1 cellular context compared by ENCODE assay signal in the genomic region with DNA sequence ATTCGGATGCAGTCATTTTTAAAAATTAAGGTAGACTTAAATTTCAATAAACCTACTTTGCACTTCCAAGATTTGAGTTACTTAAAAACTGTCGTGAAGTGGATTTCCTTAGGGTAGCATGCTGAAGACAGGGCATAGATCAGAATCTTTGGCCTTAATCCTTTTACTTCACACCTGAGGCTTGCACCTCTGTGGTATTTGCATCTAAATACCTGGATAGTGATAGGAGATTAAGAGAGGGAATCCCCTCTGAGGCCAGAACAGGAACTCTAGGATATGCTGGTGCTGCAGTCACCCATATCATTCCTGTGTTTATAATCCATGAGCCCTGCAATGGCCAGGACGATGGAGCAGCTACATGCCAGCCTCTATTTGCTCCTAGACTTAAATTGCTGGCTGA.
TF ChIP-seq lines count a peak whose summit lies in the region.

No MANE protein-coding gene starts in this region.

TF ChIP-seq in GM23338, 12 proteins besides CTCF, POLR2A, EP300 and RAD21 (continued from another document):
- TF ChIP-seq, protein P1, sequence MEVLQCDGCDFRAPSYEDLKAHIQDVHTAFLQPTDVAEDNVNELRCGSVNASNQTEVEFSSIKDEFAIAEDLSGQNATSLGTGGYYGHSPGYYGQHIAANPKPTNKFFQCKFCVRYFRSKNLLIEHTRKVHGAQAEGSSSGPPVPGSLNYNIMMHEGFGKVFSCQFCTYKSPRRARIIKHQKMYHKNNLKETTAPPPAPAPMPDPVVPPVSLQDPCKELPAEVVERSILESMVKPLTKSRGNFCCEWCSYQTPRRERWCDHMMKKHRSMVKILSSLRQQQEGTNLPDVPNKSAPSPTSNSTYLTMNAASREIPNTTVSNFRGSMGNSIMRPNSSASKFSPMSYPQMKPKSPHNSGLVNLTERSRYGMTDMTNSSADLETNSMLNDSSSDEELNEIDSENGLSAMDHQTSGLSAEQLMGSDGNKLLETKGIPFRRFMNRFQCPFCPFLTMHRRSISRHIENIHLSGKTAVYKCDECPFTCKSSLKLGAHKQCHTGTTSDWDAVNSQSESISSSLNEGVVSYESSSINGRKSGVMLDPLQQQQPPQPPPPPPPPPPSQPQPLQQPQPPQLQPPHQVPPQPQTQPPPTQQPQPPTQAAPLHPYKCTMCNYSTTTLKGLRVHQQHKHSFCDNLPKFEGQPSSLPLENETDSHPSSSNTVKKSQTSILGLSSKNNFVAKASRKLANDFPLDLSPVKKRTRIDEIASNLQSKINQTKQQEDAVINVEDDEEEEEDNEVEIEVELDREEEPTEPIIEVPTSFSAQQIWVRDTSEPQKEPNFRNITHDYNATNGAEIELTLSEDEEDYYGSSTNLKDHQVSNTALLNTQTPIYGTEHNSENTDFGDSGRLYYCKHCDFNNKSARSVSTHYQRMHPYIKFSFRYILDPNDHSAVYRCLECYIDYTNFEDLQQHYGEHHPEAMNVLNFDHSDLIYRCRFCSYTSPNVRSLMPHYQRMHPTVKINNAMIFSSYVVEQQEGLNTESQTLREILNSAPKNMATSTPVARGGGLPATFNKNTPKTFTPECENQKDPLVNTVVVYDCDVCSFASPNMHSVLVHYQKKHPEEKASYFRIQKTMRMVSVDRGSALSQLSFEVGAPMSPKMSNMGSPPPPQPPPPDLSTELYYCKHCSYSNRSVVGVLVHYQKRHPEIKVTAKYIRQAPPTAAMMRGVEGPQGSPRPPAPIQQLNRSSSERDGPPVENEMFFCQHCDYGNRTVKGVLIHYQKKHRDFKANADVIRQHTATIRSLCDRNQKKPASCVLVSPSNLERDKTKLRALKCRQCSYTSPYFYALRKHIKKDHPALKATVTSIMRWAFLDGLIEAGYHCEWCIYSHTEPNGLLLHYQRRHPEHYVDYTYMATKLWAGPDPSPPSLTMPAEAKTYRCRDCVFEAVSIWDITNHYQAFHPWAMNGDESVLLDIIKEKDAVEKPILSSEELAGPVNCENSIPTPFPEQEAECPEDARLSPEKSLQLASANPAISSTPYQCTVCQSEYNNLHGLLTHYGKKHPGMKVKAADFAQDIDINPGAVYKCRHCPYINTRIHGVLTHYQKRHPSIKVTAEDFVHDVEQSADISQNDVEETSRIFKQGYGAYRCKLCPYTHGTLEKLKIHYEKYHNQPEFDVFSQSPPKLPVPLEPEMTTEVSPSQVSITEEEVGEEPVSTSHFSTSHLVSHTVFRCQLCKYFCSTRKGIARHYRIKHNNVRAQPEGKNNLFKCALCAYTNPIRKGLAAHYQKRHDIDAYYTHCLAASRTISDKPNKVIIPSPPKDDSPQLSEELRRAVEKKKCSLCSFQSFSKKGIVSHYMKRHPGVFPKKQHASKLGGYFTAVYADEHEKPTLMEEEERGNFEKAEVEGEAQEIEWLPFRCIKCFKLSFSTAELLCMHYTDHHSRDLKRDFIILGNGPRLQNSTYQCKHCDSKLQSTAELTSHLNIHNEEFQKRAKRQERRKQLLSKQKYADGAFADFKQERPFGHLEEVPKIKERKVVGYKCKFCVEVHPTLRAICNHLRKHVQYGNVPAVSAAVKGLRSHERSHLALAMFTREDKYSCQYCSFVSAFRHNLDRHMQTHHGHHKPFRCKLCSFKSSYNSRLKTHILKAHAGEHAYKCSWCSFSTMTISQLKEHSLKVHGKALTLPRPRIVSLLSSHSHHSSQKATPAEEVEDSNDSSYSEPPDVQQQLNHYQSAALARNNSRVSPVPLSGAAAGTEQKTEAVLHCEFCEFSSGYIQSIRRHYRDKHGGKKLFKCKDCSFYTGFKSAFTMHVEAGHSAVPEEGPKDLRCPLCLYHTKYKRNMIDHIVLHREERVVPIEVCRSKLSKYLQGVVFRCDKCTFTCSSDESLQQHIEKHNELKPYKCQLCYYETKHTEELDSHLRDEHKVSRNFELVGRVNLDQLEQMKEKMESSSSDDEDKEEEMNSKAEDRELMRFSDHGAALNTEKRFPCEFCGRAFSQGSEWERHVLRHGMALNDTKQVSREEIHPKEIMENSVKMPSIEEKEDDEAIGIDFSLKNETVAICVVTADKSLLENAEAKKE (CRISPR knock-in tag; IDR thresholded peaks at IDR 0.05), result no peak; the same call in 1 of the 2 replicates
- TF ChIP-seq, protein P2, sequence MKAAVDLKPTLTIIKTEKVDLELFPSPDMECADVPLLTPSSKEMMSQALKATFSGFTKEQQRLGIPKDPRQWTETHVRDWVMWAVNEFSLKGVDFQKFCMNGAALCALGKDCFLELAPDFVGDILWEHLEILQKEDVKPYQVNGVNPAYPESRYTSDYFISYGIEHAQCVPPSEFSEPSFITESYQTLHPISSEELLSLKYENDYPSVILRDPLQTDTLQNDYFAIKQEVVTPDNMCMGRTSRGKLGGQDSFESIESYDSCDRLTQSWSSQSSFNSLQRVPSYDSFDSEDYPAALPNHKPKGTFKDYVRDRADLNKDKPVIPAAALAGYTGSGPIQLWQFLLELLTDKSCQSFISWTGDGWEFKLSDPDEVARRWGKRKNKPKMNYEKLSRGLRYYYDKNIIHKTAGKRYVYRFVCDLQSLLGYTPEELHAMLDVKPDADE (IDR thresholded peaks at IDR 0.05), result no peak
- no peak for TF ChIP-seq NANOG (IDR thresholded peaks at IDR 0.05; ENCODE audit: borderline replicate concordance)
- no peak for TF ChIP-seq JUNB (IDR thresholded peaks at IDR 0.05; ENCODE audit: unreplicated experiment)
- TF ChIP-seq, protein P3, sequence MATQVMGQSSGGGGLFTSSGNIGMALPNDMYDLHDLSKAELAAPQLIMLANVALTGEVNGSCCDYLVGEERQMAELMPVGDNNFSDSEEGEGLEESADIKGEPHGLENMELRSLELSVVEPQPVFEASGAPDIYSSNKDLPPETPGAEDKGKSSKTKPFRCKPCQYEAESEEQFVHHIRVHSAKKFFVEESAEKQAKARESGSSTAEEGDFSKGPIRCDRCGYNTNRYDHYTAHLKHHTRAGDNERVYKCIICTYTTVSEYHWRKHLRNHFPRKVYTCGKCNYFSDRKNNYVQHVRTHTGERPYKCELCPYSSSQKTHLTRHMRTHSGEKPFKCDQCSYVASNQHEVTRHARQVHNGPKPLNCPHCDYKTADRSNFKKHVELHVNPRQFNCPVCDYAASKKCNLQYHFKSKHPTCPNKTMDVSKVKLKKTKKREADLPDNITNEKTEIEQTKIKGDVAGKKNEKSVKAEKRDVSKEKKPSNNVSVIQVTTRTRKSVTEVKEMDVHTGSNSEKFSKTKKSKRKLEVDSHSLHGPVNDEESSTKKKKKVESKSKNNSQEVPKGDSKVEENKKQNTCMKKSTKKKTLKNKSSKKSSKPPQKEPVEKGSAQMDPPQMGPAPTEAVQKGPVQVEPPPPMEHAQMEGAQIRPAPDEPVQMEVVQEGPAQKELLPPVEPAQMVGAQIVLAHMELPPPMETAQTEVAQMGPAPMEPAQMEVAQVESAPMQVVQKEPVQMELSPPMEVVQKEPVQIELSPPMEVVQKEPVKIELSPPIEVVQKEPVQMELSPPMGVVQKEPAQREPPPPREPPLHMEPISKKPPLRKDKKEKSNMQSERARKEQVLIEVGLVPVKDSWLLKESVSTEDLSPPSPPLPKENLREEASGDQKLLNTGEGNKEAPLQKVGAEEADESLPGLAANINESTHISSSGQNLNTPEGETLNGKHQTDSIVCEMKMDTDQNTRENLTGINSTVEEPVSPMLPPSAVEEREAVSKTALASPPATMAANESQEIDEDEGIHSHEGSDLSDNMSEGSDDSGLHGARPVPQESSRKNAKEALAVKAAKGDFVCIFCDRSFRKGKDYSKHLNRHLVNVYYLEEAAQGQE (IDR thresholded peaks at IDR 0.05; ENCODE audit: unreplicated experiment), result no peak
- TF ChIP-seq ZNF331 (CRISPR knock-in tag; IDR thresholded peaks at IDR 0.05; ENCODE audit: low read depth), result no peak
- no peak for TF ChIP-seq EZH2phosphoT487 (IDR thresholded peaks at IDR 0.05; ENCODE audit: unreplicated experiment)
- no peak for TF ChIP-seq EZH2 (IDR thresholded peaks at IDR 0.05; ENCODE audit: low read depth, unreplicated experiment)
